10 cellular contexts compared by ENCODE assay signal in the genomic region with DNA sequence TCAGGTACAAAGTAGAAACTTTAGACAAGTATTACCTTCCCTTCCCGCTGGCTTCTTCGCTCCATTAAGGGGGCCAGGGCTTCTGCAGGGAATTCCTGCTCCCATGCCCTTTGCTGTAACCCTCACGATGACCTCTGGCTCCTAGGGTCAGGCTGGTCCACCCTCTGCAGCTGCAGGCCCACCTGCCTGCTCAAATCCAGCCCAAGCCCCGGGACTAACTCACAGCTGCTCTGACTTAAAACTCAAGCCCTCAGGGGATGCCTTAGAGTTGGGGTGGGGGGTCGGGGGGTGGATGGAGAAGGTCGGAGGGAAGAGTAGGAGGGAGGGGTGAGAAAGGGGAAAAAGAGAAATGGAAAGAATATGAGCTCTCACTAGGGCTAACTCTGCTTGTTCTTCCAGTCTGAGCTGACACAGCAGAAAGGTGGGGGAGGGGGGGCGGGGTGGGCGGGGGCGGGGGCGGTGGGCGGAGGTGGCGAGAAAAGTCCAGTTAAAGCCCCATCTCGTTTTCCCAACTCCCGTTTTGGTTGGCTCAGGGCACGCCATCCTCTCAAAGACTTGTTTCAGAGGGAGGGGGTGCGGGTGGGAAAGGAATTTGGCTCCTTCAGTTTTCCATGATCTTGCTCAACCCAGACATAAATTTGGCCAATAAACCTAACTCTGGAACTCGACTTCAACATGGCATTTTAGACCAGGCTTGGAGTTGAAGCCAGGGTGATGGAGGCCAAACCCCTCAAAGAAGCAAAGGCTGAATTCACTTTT. TPM values are rescaled to one million over a fixed set of nuclear protein-coding genes. Genes with fewer than 3 reads are reported as not detected.
DNase-seq lines count a peak whose midpoint lies in the region; ATAC-seq and TF ChIP-seq lines count a peak whose summit lies in the region.
"Had no signal": no experiment of that assay in that cellular context is flagged by ENCODE, and none has a peak within 500 bp of the region (broad histone marks: within the 10 kb centered on the region; RNA-seq: fewer than 3 reads in every experiment).

No MANE protein-coding gene starts in this region.

- no peaks in the 10 kb centered on the region for H3K9me3 Mint-ChIP-seq in Calu3 (ENCODE audit: low read depth, unreplicated experiment)

- H3K36me3 Mint-ChIP-seq in Calu3 (ENCODE audit: insufficient read depth, unreplicated experiment) = peaks cover 14% of the 10 kb centered on the region

- CTCF ChIA-PET in Calu3 (lab: Charles Lee) = interaction anchor here (0.6 to 0.7 kb wide), 3 partner anchors 384 to 1009 kb away, joined by 3 to 5 read pairs (median 3); no protein-coding TSS in a partner anchor

- H3K36me3 ChIP-seq in SJCRH30 = no peaks in the 10 kb centered on the region

- H3K4me3 Mint-ChIP-seq in Calu3 (ENCODE audit: low read depth, unreplicated experiment) = peak overlapping the region; percentile 55

- peak overlapping the region; percentile 60 for H3K4me3 ChIP-seq in SJCRH30

- intact Hi-C loops in Calu3 (cut with micrococcal nuclease; ENCODE audit: unreplicated experiment) = loop anchor here (10.0 kb wide), 2 partner anchors 294 to 414 kb away; no protein-coding TSS in a partner anchor
- intact Hi-C loops in posterior vena cava (cut with DNase I) = loop anchor here (10.0 kb wide), 7 partner anchors 304 to 1064 kb away; no protein-coding TSS in a partner anchor

- no peak overlapping the region for H3K27ac Mint-ChIP-seq in Calu3 (ENCODE audit: unreplicated experiment)

- H3K27me3 ChIP-seq in SJCRH30 = no peaks in the 10 kb centered on the region

- no peaks in the 10 kb centered on the region for H3K27me3 Mint-ChIP-seq in Calu3 (ENCODE audit: unreplicated experiment)

- ATAC-seq in HG02973 (IDR thresholded peaks at IDR 0.05; ENCODE audit: unreplicated experiment) = no peak
- ATAC-seq in GM18517 (IDR thresholded peaks at IDR 0.05; ENCODE audit: unreplicated experiment) = no peak

- H3K4me1 Mint-ChIP-seq in Calu3 (ENCODE audit: low read depth, unreplicated experiment) = peaks cover 32% of the 10 kb centered on the region

- H3K4me1 ChIP-seq in SJCRH30 = peaks cover 26% of the 10 kb centered on the region

- peak overlapping the region; percentile 78 for H3K27ac ChIP-seq in SJCRH30

- no peak for TF ChIP-seq CTCF in Calu3 (IDR thresholded peaks at IDR 0.05; ENCODE audit: unreplicated experiment)

- H3K9me3 ChIP-seq in SJCRH30 (replicated peaks) = no peaks in the 10 kb centered on the region

- no peak for DNase-seq in Calu3
- DNase-seq in SJCRH30 = peak; percentile 58 to 77
- peak; percentile 59 for DNase-seq in fibroblast of the conjunctiva (ENCODE audit: low read depth)
- peak; percentile 85 for DNase-seq in posterior vena cava (ENCODE audit: low spot score)
- DNase-seq in activated gamma-delta T cell treated with Interleukin-2 at 50 U/mL for 16 hours = no peak
- DNase-seq in SHP77 treated with DMSO at 0.1 percent for 48 hours (lab: John Stamatoyannopoulos, UW) = no peak
- DNase-seq: activated CD4-positive, alpha-beta T cell treated with anti-CD3 and anti-CD28 coated beads for 1 hour; stimulated activated CD4-positive, alpha-beta T cell treated with anti-CD3 and anti-CD28 coated beads, Interleukin-4, amount 100 ng/mL, for 4 hours had no signal

- BruUV-seq in Calu3 (replicated peaks; lab: Mats Ljungman, UMichigan) = no TSS peak

RNA-seq across cellular contexts. Expression of gene IGFBP5, which starts 4.7 kb away (rescaled TPM):
- total RNA-seq in Calu3 (2022) (8.7 and 14.8 TPM in 2 replicates), posterior vena cava (1,000 to 10,000 TPM in 1 of 2 donors, 100 to 1,000 TPM in 1; 466 to 1,458 TPM)
- total RNA-seq in SJCRH30 (2014; rRNA removed; shearing (Covaris generic)) = 16.8 and 20.5 TPM in 2 replicates

RNA-seq across cellular contexts. Expression of gene IGFBP2, which starts 57.4 kb away (rescaled TPM):
- total RNA-seq in Calu3 (2022) = 164 and 175 TPM in 2 replicates
- 175 and 188 TPM in 2 replicates for total RNA-seq in SJCRH30 (2014; rRNA removed; shearing (Covaris generic))
- 10 to 100 TPM; 37.9 to 54.8 TPM for total RNA-seq in posterior vena cava

Comparison
In these comparisons a context has a peak if more than half of its experiments do, and no peak if none do; other contexts are left out.
1. DNase-seq: peak in SJCRH30 (2 of 2), fibroblast of the conjunctiva (single experiment) and posterior vena cava (single experiment); none in Calu3 (single experiment), activated gamma-delta T cell treated with Interleukin-2 at 50 U/mL for 16 hours (single experiment) and SHP77 treated with DMSO at 0.1 percent for 48 hours (single experiment).
2. RNA of gene IGFBP5, which starts 4.7 kb away (total RNA-seq): 466 to 1,458 TPM in posterior vena cava; 16.8 to 20.5 TPM in SJCRH30 and 8.7 to 14.8 TPM in Calu3; every median in the first group is over 10 times any median in the second.